In the genomic region with DNA sequence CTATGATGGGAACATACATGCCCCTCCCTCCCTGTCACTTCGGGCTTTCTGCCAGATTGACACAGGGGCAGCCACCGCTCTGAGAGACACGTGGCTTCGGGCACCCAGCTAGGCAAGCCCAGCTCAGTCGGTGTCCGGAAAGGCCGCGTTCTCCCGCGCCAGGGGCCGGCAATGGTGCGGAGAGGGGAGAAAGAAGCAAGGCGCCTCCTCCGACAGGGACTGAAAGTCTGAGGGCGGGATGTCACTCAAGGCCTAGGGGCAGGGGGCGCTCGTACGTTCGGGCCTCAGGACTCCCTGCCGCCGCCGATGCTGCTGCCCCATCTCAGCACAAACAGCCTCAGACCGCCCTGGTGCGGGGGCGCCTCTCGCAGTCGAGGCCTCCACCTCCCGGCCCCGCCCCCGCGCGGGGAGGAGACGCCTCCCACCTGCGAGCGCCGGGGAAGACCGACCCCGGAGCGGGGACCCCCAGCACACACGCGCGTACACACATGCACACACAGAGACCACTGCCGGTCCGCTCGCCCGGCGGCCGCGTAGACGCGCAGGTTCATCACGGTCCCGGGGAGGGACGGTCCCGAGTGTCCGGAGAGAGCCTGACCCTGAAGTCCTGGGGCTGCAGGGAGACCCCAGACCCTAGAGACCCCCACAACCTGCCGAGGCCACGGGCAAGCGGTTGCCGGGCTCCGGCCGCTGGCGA, we compare ENCODE assay signal across 8 cellular contexts. TPM values are rescaled to one million over a fixed set of nuclear protein-coding genes. Genes with fewer than 3 reads are reported as not detected.
DNase-seq lines count a peak whose midpoint lies in the region; ATAC-seq and TF ChIP-seq lines count a peak whose summit lies in the region.

No MANE protein-coding gene starts in this region.

- intact Hi-C loops in spleen (cut with DNase I; ENCODE audit: low total_unique reads) = no loop called here

- peak; percentile 63 for DNase-seq in Daoy (ENCODE audit: low read depth)
- DNase-seq in NCI-H1436 treated with DMSO at 0.1 percent for 48 hours (lab: John Stamatoyannopoulos, UW) = peak; percentile 22
- DNase-seq in activated CD8-positive, alpha-beta memory T cell treated with anti-CD3 and anti-CD28 coated beads, Interleukin-2, amount 50 U/mL, for 4 hours = peak; percentile 66
- no peak for DNase-seq in foreskin keratinocyte
- peak; percentile 79 for DNase-seq in spleen
- DNase-seq in MV-4-11 (lab: John Stamatoyannopoulos, UW) = no peak

- TF ChIP-seq CTCF in foreskin keratinocyte (conservative IDR thresholded peaks at IDR 0.05) (peak; percentile 28), spleen (IDR thresholded peaks at IDR 0.05 in 8 of 11, conservative IDR thresholded peaks at IDR 0.05 in 3 of 11) (peak in 1 of 11 experiments; percentile 14)

- H3K4me1 ChIP-seq in foreskin keratinocyte (no peaks in the 10 kb centered on the region), spleen (peaks cover 17 to 42% (median 34%) of the 10 kb centered on the region in 6 donors)

- H3K9me3 ChIP-seq in spleen = no peaks in the 10 kb centered on the region

- TF ChIP-seq POLR2A in spleen (IDR thresholded peaks at IDR 0.05) = no peak

- no peak overlapping the region for H3K27ac ChIP-seq in foreskin keratinocyte
- no peak overlapping the region for H3K27ac ChIP-seq in spleen

- no peak for ATAC-seq in foreskin keratinocyte
- ATAC-seq in HG02884 (IDR thresholded peaks at IDR 0.05; ENCODE audit: unreplicated experiment) = no peak
- ATAC-seq in GM21717 (IDR thresholded peaks at IDR 0.05; ENCODE audit: unreplicated experiment) = no peak

- WGBS in spleen, 5 donors = 2 to 3% (median 2%) methylated on average over 29 to 63 of the region's 63 CpGs

- H3K36me3 ChIP-seq in spleen = no peaks in the 10 kb centered on the region

- H3K27me3 ChIP-seq in foreskin keratinocyte = peaks cover 85% of the 10 kb centered on the region
- H3K27me3 ChIP-seq in spleen (replicated peaks in 1 of 7) = peaks cover 8 to 93% (median 74%) of the 10 kb centered on the region in 7 donors

- H3K4me3 ChIP-seq in spleen = peak overlapping the region in 7 of 8 donors; percentile 6 to 67 (median 39)

RNA-seq across cellular contexts. Expression of a gene that starts 1.9 kb away (rescaled TPM):
- total RNA-seq in Daoy (2014; rRNA removed; shearing (Covaris generic)) = 0.06 TPM in 1 of 2 replicates, not detected in the other
- total RNA-seq in foreskin keratinocyte = 0.04 and 0.07 TPM in 2 replicates
- 0.03 TPM in 1 of 2 replicates, not detected in the other for polyA plus RNA-seq in foreskin keratinocyte
- under 1 TPM in 5 of 7 donors, not detected in 2; 0.07 to 0.26 (median 0.11) TPM for total RNA-seq in spleen
- polyA plus RNA-seq in spleen = under 1 TPM in 2 of 3 donors, not detected in 1; 0.02 to 0.05 TPM

Comparison
In these comparisons a context has a peak if more than half of its experiments do, and no peak if none do; other contexts are left out.
1. DNase-seq: peak in Daoy (single experiment), NCI-H1436 treated with DMSO at 0.1 percent for 48 hours (single experiment), activated CD8-positive, alpha-beta memory T cell treated with anti-CD3 and anti-CD28 coated beads, Interleukin-2, amount 50 U/mL, for 4 hours (single experiment) and spleen (single experiment); none in foreskin keratinocyte (0 of 2) and MV-4-11 (single experiment).